9 cellular contexts compared by ENCODE assay signal in genomic region chr3:48039487-48040190, GRCh38. TPM values are rescaled to one million over a fixed set of nuclear protein-coding genes. Genes with fewer than 3 reads are reported as not detected.
DNase-seq lines count a peak whose midpoint lies in the region; ATAC-seq and TF ChIP-seq lines count a peak whose summit lies in the region.
"Had no signal": no experiment of that assay in that cellular context is flagged by ENCODE, and none has a peak within 500 bp of the region (broad histone marks: within the 10 kb centered on the region; RNA-seq: fewer than 3 reads in every experiment).

No MANE protein-coding gene starts in this region.

- intact Hi-C loops in stomach (cut with DNase I; ENCODE audit: low total_unique reads): no loop called here
- intact Hi-C loops in activated CD4-positive, alpha-beta memory T cell treated with anti-CD3 and anti-CD28 coated beads for 36 hours (cut with micrococcal nuclease): no loop called here

- no peak overlapping the region; the same call in 1 of the 2 replicates for H3K27ac ChIP-seq in HEK293 (ENCODE audit: extremely low read depth, low read depth, low read length)
- H3K27ac ChIP-seq in iPS-18a (ENCODE audit: low read length): peak overlapping the region; percentile 5
- H3K27ac ChIP-seq in stomach: peak overlapping the region; percentile 36 to 71 (median 57)
- H3K27ac ChIP-seq in MM.1S (ENCODE audit: low read length): no peak overlapping the region

- no peaks in the 10 kb centered on the region for H3K27me3 Mint-ChIP-seq in activated CD4-positive, alpha-beta memory T cell treated with anti-CD3 and anti-CD28 coated beads for 36 hours
- H3K27me3 Mint-ChIP-seq: activated naive CD8-positive, alpha-beta T cell treated with anti-CD3 and anti-CD28 coated beads, Interleukin-2, amount 10 ng/mL, durations not matched to agents 7 days and 5 days had no signal

- H3K4me1 ChIP-seq in HEK293 (ENCODE audit: control insufficient read depth, insufficient read depth, low read length): peaks cover 6% of the 10 kb centered on the region
- peaks cover 27% of the 10 kb centered on the region for H3K4me1 ChIP-seq in adipocyte (ENCODE audit: control insufficient read depth, insufficient read depth, low read length)
- peaks cover 13% of the 10 kb centered on the region for H3K4me1 ChIP-seq in iPS-18a (ENCODE audit: control insufficient read depth, low read depth, low read length)
- peaks cover 15 to 54% (median 32%) of the 10 kb centered on the region in 4 donors for H3K4me1 ChIP-seq in stomach
- peaks cover 12% of the 10 kb centered on the region for H3K4me1 ChIP-seq in MM.1S (ENCODE audit: low read length)

- no peak for TF ChIP-seq CTCF in HEK293 (tag by site-specific recombination; IDR thresholded peaks at IDR 0.05)
- no peak for TF ChIP-seq CTCF in stomach (IDR thresholded peaks at IDR 0.05)
- TF ChIP-seq CTCF in MM.1S (IDR thresholded peaks at IDR 0.05; ENCODE audit: low read length): no peak

- no peak for TF ChIP-seq POLR2A in stomach (IDR thresholded peaks at IDR 0.05)

- POLR2A ChIA-PET in HEK293 (lab: Yijun Ruan, JAX): interaction anchor here (0.9 to 1.1 kb wide), 2 partner anchors 49 to 91 kb away, joined by 3 to 5 read pairs; no protein-coding TSS in a partner anchor
- POLR2A ChIA-PET in activated CD4-positive, alpha-beta memory T cell treated with anti-CD3 and anti-CD28 coated beads for 36 hours (lab: Charles Lee): no interaction called here

- no peak for ATAC-seq in GM18858 (IDR thresholded peaks at IDR 0.05; ENCODE audit: unreplicated experiment)

- peaks cover 1% of the 10 kb centered on the region for H3K36me3 Mint-ChIP-seq in activated CD4-positive, alpha-beta memory T cell treated with anti-CD3 and anti-CD28 coated beads for 36 hours

- CTCF ChIA-PET in HEK293 (lab: Yijun Ruan, JAX): interaction anchor here (0.8 kb wide), 1 partner anchor 112 kb away, joined by 3 read pairs; no protein-coding TSS in a partner anchor
- CTCF ChIA-PET in activated CD4-positive, alpha-beta memory T cell treated with anti-CD3 and anti-CD28 coated beads for 36 hours (lab: Charles Lee): no interaction called here

- peaks cover 17% of the 10 kb centered on the region for H3K4me1 Mint-ChIP-seq in activated CD4-positive, alpha-beta memory T cell treated with anti-CD3 and anti-CD28 coated beads for 36 hours (ENCODE audit: low read depth)

- H3K4me3 ChIP-seq in HEK293 (ENCODE audit: low read depth, low read length): no peak overlapping the region
- H3K4me3 ChIP-seq in adipocyte (ENCODE audit: low read length): peak overlapping the region; percentile 45
- peak overlapping the region; percentile 18 for H3K4me3 ChIP-seq in iPS-18a (ENCODE audit: low read length)
- H3K4me3 ChIP-seq in stomach: no peak overlapping the region
- H3K4me3 ChIP-seq in MM.1S (ENCODE audit: low read length): no peak overlapping the region

- H3K36me3 ChIP-seq in HEK293 (ENCODE audit: control insufficient read depth in 2 of 2, insufficient read depth in 1 of 2, low read length in 2 of 2) (no peaks in the 10 kb centered on the region), adipocyte (ENCODE audit: control insufficient read depth, insufficient read depth, low read length, severe bottlenecking) (no peaks in the 10 kb centered on the region), iPS-18a (ENCODE audit: control insufficient read depth, low read depth, low read length) (no peaks in the 10 kb centered on the region), stomach (peaks cover 0 to 3% (median 0%) of the 10 kb centered on the region in 4 donors), MM.1S (replicated peaks; ENCODE audit: insufficient read depth, low read length) (no peaks in the 10 kb centered on the region)

- no peak for TF ChIP-seq EP300 in stomach (IDR thresholded peaks at IDR 0.05)

- peaks cover 10% of the 10 kb centered on the region for H3F3A ChIP-seq in MM.1S (ENCODE audit: insufficient read depth, low read length)

- no peaks in the 10 kb centered on the region; the same call in 1 of the 2 replicates for H4K20me1 ChIP-seq in MM.1S (ENCODE audit: insufficient read depth, low read length)

- H3K27me3 ChIP-seq in adipocyte (replicated peaks; ENCODE audit: control insufficient read depth, insufficient read depth, low read length) (no peaks in the 10 kb centered on the region), iPS-18a (ENCODE audit: control insufficient read depth, insufficient read depth, low read length) (no peaks in the 10 kb centered on the region), stomach (no peaks in the 10 kb centered on the region), MM.1S (replicated peaks; ENCODE audit: insufficient read depth, low read length) (no peaks in the 10 kb centered on the region)

- no peak overlapping the region for H3K4me3 Mint-ChIP-seq in activated CD4-positive, alpha-beta memory T cell treated with anti-CD3 and anti-CD28 coated beads for 36 hours
- H3K4me3 Mint-ChIP-seq: activated naive CD8-positive, alpha-beta T cell treated with anti-CD3 and anti-CD28 coated beads, Interleukin-2, amount 10 ng/mL, durations not matched to agents 7 days and 5 days had no signal

- no peaks in the 10 kb centered on the region for H3K9me3 Mint-ChIP-seq in activated CD4-positive, alpha-beta memory T cell treated with anti-CD3 and anti-CD28 coated beads for 36 hours
- H3K9me3 Mint-ChIP-seq: activated naive CD8-positive, alpha-beta T cell treated with anti-CD3 and anti-CD28 coated beads, Interleukin-2, amount 10 ng/mL, durations not matched to agents 7 days and 5 days had no signal

- H2AFZ ChIP-seq in MM.1S (ENCODE audit: low read length): no peak overlapping the region

- peaks cover 37% of the 10 kb centered on the region for H3K79me2 ChIP-seq in MM.1S (ENCODE audit: low read length)

- no peak overlapping the region for H3K27ac Mint-ChIP-seq in activated CD4-positive, alpha-beta memory T cell treated with anti-CD3 and anti-CD28 coated beads for 36 hours
- H3K27ac Mint-ChIP-seq: activated naive CD8-positive, alpha-beta T cell treated with anti-CD3 and anti-CD28 coated beads, Interleukin-2, amount 10 ng/mL, durations not matched to agents 7 days and 5 days had no signal

- H3K4me2 ChIP-seq in MM.1S (ENCODE audit: low read depth, low read length): no peak overlapping the region

- no peaks in the 10 kb centered on the region for H3K9me2 ChIP-seq in MM.1S (replicated peaks; ENCODE audit: insufficient read depth, low read length)

- H3K9ac ChIP-seq in adipocyte (ENCODE audit: low read length) (peak overlapping the region; percentile 46), iPS-18a (ENCODE audit: low read length) (peak overlapping the region; percentile 5), MM.1S (ENCODE audit: low read length) (no peak overlapping the region)

- DNase-seq in adipocyte (ENCODE audit: low read depth): peak; percentile 76
- no peak for DNase-seq in stomach
- DNase-seq in NCI-H2107 (lab: John Stamatoyannopoulos, UW): no peak
- no peak for DNase-seq in MM.1S
- DNase-seq in activated CD4-positive, alpha-beta memory T cell treated with anti-CD3 and anti-CD28 coated beads for 36 hours: no peak
- DNase-seq: activated naive CD8-positive, alpha-beta T cell treated with anti-CD3 and anti-CD28 coated beads, Interleukin-2, amount 10 ng/mL, durations not matched to agents 7 days and 5 days had no signal

- H3K9me3 ChIP-seq in HEK293 (ENCODE audit: control insufficient read depth, insufficient read depth, low read depth, low read length) (no peaks in the 10 kb centered on the region), adipocyte (ENCODE audit: control insufficient read depth, low read length) (no peaks in the 10 kb centered on the region), iPS-18a (ENCODE audit: control insufficient read depth, low read depth, low read length) (no peaks in the 10 kb centered on the region), stomach (no peaks in the 10 kb centered on the region), MM.1S (replicated peaks; ENCODE audit: insufficient read depth, low read length) (no peaks in the 10 kb centered on the region)

- 7 to 24% (median 10%) methylated on average over 1 of the region's 1 CpG for WGBS in stomach, 5 donors

TF ChIP-seq in HEK293, 187 proteins besides CTCF, POLR2A, EP300 and RAD21 (continues in another document):
- TF ChIP-seq ZBTB6 (tag by site-specific recombination; IDR thresholded peaks at IDR 0.05): peak; percentile 39; the same call in 1 of the 2 replicates
- TF ChIP-seq PRDM10 (tag by site-specific recombination; IDR thresholded peaks at IDR 0.05): peak; percentile 69; the same call in 1 of the 2 replicates

RNA-seq across cellular contexts. Expression of gene MAP4, which starts 23.4 kb away (rescaled TPM):
- total RNA-seq in stomach: 100 to 1,000 TPM in 3 of 5 donors, 10 to 100 TPM in 2; 31.0 to 146 (median 105) TPM
- 10 to 100 TPM; 44.3 to 98.5 (median 75.5) TPM for polyA plus RNA-seq in stomach
- 100 to 1,000 TPM; 114 to 116 TPM for total RNA-seq in activated CD4-positive, alpha-beta memory T cell treated with anti-CD3 and anti-CD28 coated beads for 36 hours

Comparison
In these comparisons a context has a peak if more than half of its experiments do, and no peak if none do; other contexts are left out.
1. H3K27ac ChIP-seq: peak in iPS-18a (single experiment) and stomach (5 of 5); none in HEK293 (single experiment) and MM.1S (single experiment).
2. H3K4me3 ChIP-seq: peak in adipocyte (single experiment) and iPS-18a (single experiment); none in HEK293 (single experiment), stomach (0 of 4) and MM.1S (single experiment).